In the genomic region with DNA sequence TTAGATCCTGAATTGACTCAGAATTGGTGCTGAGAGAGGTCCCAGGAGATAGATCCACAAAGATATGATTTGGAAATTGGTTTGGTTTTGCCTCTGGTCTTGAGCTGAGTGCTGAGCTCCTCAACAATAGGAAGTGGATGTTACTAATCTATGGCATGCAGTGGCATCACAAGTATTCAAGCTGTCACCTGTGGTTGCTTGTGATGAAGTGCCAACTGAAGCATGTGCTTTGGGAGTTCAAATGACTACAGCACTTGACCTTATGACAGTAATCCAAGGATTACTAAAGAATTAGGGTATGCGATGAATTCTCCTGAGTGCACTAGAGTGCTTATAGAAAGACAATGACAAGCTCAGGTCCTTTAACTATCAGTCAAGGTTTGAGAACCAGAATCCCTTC, we compare ENCODE assay signal across 17 cellular contexts.
DNase-seq lines count a peak whose midpoint lies in the region; ATAC-seq, FAIRE-seq and TF ChIP-seq lines count a peak whose summit lies in the region.
"Had no signal": no experiment of that assay in that cellular context is flagged by ENCODE, and none has a peak within 500 bp of the region (broad histone marks: within the 10 kb centered on the region; RNA-seq: fewer than 3 reads in every experiment).

No MANE protein-coding gene starts in this region.

- ATAC-seq in HG03342 (IDR thresholded peaks at IDR 0.05; ENCODE audit: unreplicated experiment) = no peak
- ATAC-seq: CD8-positive, alpha-beta T cell; GM23338 had no signal

- FAIRE-seq in HTR-8/SVneo (lab: Jason Lieb, UNC) = peak; percentile 4
- FAIRE-seq: D721Med, G401.6, GM12891 had no signal

- no peak overlapping the region for H3K4me3 ChIP-seq in fibroblast of the aortic adventitia (ENCODE audit: low read depth, low read length)
- H3K4me3 ChIP-seq: GM23338 had no signal

- no peak for TF ChIP-seq CTCF in fibroblast of the aortic adventitia (IDR thresholded peaks at IDR 0.05; ENCODE audit: insufficient read depth, low read length)

- DNase-seq in DMS53 (lab: John Stamatoyannopoulos, UW) = peak; percentile 58
- no peak for DNase-seq in DMS53 treated with DMSO at 0.1 percent for 48 hours (lab: John Stamatoyannopoulos, UW; ENCODE audit: unreplicated experiment)
- DNase-seq in HTR-8/SVneo (ENCODE audit: insufficient read length, low spot score) = no peak
- DNase-seq in NCI-H524 treated with DMSO at 0.1 percent for 48 hours (lab: John Stamatoyannopoulos, UW) = peak; percentile 96
- DNase-seq in fibroblast of the aortic adventitia (ENCODE audit: low read depth) = peak; percentile 16
- no peak for DNase-seq in DMS153 treated with DMSO at 0.1 percent for 48 hours (lab: John Stamatoyannopoulos, UW; ENCODE audit: unreplicated experiment)
- DNase-seq in activated T-cell treated with anti-CD3 and anti-CD28 coated beads for 4 hours = no peak
- DNase-seq: CD8-positive, alpha-beta T cell; COR-L47; DMS153; EL; H9 had no signal

Comparison
In these comparisons a context has a peak if more than half of its experiments do, and no peak if none do; other contexts are left out.
1. DNase-seq: peak in DMS53 (single experiment), NCI-H524 treated with DMSO at 0.1 percent for 48 hours (single experiment) and fibroblast of the aortic adventitia (single experiment); none in DMS53 treated with DMSO at 0.1 percent for 48 hours (single experiment), HTR-8/SVneo (single experiment), DMS153 treated with DMSO at 0.1 percent for 48 hours (single experiment) and activated T-cell treated with anti-CD3 and anti-CD28 coated beads for 4 hours (single experiment).